8 cellular contexts compared by ENCODE assay signal in genomic region chr12:56221757-56222530, GRCh38. TPM values are rescaled to one million over a fixed set of nuclear protein-coding genes. Genes with fewer than 3 reads are reported as not detected.
A peak's percentile ranks its signal among the peaks of the same experiment; 100 is the strongest.
DNase-seq lines count a peak whose midpoint lies in the region; ATAC-seq and TF ChIP-seq lines count a peak whose summit lies in the region.

Gene RNF41 (minus strand): TSS chr12:56221922. CDS start chr12:56214047, 7,875 bp downstream.

- intact Hi-C loops in T-helper 2 cell treated with Interferon-gamma antibody and Interleukin-4, amounts not matched to agents 100 ng/mL and 5 ng/mL, for 36 hours (cut with micrococcal nuclease): loop anchor here (2.0 to 5.0 kb wide), 4 partner anchors 29 to 415 kb away; partner anchors contain the start of genes COQ10A and PYM1
- intact Hi-C loops in uterus (cut with DNase I; ENCODE audit: low total_unique reads): loop anchor here (5.0 kb wide), 1 partner anchor 105 kb away; the partner anchor contains the start of genes RPL41 and ZC3H10

- TF ChIP-seq CTCF in right atrium auricular region (IDR thresholded peaks at IDR 0.05): no peak
- TF ChIP-seq CTCF in uterus (IDR thresholded peaks at IDR 0.05): peak; percentile 8 to 33 (median 18)

- DNase-seq in NCI-H187 treated with DMSO at 0.1 percent for 48 hours (lab: John Stamatoyannopoulos, UW) (peak; percentile 93), anterior cingulate cortex (lab: John Stamatoyannopoulos, UW) (peak; percentile 73 to 98 (median 95)), right atrium auricular region (ENCODE audit: low spot score) (peak; percentile 98), pulmonary artery endothelial cell (ENCODE audit: low read depth, low spot score) (peak; percentile 88), uterus (peak; percentile 98 to 99)

- peak; percentile 98 to 99 for TF ChIP-seq POLR2A in uterus (IDR thresholded peaks at IDR 0.05)

- H3K27me3 ChIP-seq in right atrium auricular region (no peaks in the 10 kb centered on the region), uterus (no peaks in the 10 kb centered on the region)

- no peaks in the 10 kb centered on the region for H3K9me3 ChIP-seq in right atrium auricular region
- no peaks in the 10 kb centered on the region for H3K9me3 ChIP-seq in uterus

- ATAC-seq in GM18499 (IDR thresholded peaks at IDR 0.05; ENCODE audit: insufficient read depth, unreplicated experiment) (peak; percentile 77), HG02943 (IDR thresholded peaks at IDR 0.05; ENCODE audit: low read depth, unreplicated experiment) (peak; percentile 72)

- H3K4me1 ChIP-seq in right atrium auricular region (peaks cover 0 to 52% of the 10 kb centered on the region in 2 donors), uterus (peaks cover 8% of the 10 kb centered on the region in 2 donors)

- H3K27ac ChIP-seq in right atrium auricular region (peak within 1 kb of the TSS; percentile 97 to 98), uterus (peak within 1 kb of the TSS; percentile 98 to 99)

- H3K36me3 ChIP-seq in right atrium auricular region: peaks cover 5% of the 10 kb centered on the region
- no peaks in the 10 kb centered on the region for H3K36me3 ChIP-seq in uterus

- H3K4me3 ChIP-seq in right atrium auricular region (peak within 1 kb of the TSS; percentile 81 to 85), uterus (peak within 1 kb of the TSS; percentile 74 to 77)

RNA-seq across cellular contexts. Expression of gene RNF41, which starts in this region (rescaled TPM):
- total RNA-seq in T-helper 2 cell treated with Interferon-gamma antibody and Interleukin-4, amounts not matched to agents 100 ng/mL and 5 ng/mL, for 36 hours: 31.7 and 32.7 TPM in 2 replicates
- total RNA-seq in right atrium auricular region: 10 to 100 TPM; 45.1 to 88.4 TPM
- 189 and 215 TPM in 2 replicates for total RNA-seq in pulmonary artery endothelial cell
- total RNA-seq in uterus: 10 to 100 TPM; 40.3 to 84.8 (median 58.0) TPM

Comparison
In these comparisons a context has a peak if more than half of its experiments do, and no peak if none do; other contexts are left out.
1. Peak in every context shown above with its lines: DNase-seq, ATAC-seq, H3K4me3 ChIP-seq and H3K27ac ChIP-seq.
2. CTCF ChIP-seq: peak in uterus (4 of 4); none in right atrium auricular region (0 of 2).